8 cellular contexts compared by ENCODE assay signal in the genomic region with DNA sequence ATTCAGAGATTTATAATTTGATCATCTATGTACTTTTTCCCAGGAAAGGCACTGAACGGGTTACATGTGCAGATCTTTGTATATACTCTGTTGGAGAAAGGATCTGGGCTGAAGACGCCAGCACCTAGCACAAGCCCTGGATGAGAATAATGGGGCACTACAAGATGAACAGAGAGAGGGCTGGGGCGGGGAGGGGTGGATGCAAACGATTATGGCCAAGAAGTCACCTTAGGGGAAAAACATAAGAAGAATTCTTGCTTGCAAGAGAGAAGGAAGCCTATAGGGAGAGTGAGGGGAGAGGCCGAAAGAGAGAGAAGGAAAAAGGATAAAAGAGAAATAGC. TPM values are rescaled to one million over a fixed set of nuclear protein-coding genes. Genes with fewer than 3 reads are reported as not detected.
A peak's percentile ranks its signal among the peaks of the same experiment; 100 is the strongest.
DNase-seq lines count a peak whose midpoint lies in the region; TF ChIP-seq lines count a peak whose summit lies in the region.

No MANE protein-coding gene starts in this region.

- POLR2A ChIA-PET in CD4-positive, alpha-beta memory T cell (lab: Charles Lee; ENCODE audit: partially characterized antibody) = interaction anchor here (1.6 to 3.9 kb wide), 3 partner anchors 13 to 1097 kb away, joined by 6 to 41 read pairs (median 25); no protein-coding TSS in a partner anchor
- POLR2A ChIA-PET in PC-9 (lab: Charles Lee; ENCODE audit: unreplicated experiment) = no interaction called here

- intact Hi-C loops in CD4-positive, alpha-beta memory T cell (cut with micrococcal nuclease) = loop anchor here (2.0 kb wide), 1 partner anchor 15 kb away; no protein-coding TSS in a partner anchor
- intact Hi-C loops in PC-9 (cut with micrococcal nuclease; ENCODE audit: unreplicated experiment) = loop anchor here (5.0 kb wide), 1 partner anchor 262 kb away; no protein-coding TSS in a partner anchor

- H3K4me3 ChIP-seq in CD4-positive, alpha-beta memory T cell (ENCODE audit: low read length in 2 of 2) = peak overlapping the region; percentile 57 to 65
- H3K4me3 ChIP-seq in PC-9 (peak overlapping the region; percentile 93), endodermal cell (ENCODE audit: low read length) (peak overlapping the region; percentile 79), parathyroid adenoma (ENCODE audit: low read depth, low read length) (peak overlapping the region; percentile 56)

- no peaks in the 10 kb centered on the region for H3K9me3 Mint-ChIP-seq in CD4-positive, alpha-beta memory T cell
- no peaks in the 10 kb centered on the region for H3K9me3 Mint-ChIP-seq in endodermal cell

- WGBS in endodermal cell (ENCODE audit: insufficient coverage in 1 of 2, insufficient read length in 1 of 2), 2 experiments = 43 to 67% methylated on average over 4 to 5 of the region's 5 CpGs

- peaks cover 11 to 24% (median 16%) of the 10 kb centered on the region in 4 donors for H3K4me1 Mint-ChIP-seq in CD4-positive, alpha-beta memory T cell
- H3K4me1 Mint-ChIP-seq in endodermal cell = peaks cover 10% of the 10 kb centered on the region

- no peaks in the 10 kb centered on the region for H3K27me3 ChIP-seq in CD4-positive, alpha-beta memory T cell (ENCODE audit: insufficient read depth, low read length)
- H3K27me3 ChIP-seq in PC-9 (ENCODE audit: insufficient read depth, low read depth) (no peaks in the 10 kb centered on the region), endodermal cell (ENCODE audit: control insufficient read depth, insufficient read depth, low read length, poor library complexity, severe bottlenecking) (peaks cover 27% of the 10 kb centered on the region), parathyroid adenoma (ENCODE audit: control insufficient read depth, insufficient read depth, low read length) (no peaks in the 10 kb centered on the region)

- TF ChIP-seq CTCF in PC-9 (conservative IDR thresholded peaks at IDR 0.05) (no peak), endodermal cell (conservative IDR thresholded peaks at IDR 0.05) (no peak), parathyroid adenoma (IDR thresholded peaks at IDR 0.05) (no peak)

- no peaks in the 10 kb centered on the region for H4K20me1 ChIP-seq in PC-9 (ENCODE audit: insufficient read depth)

- H3K79me2 ChIP-seq in PC-9 (ENCODE audit: low read depth) = 0 out of 2 replicates have a peak, but pooled peaks cover 7% of the 10 kb centered on the region
- H3K79me2 ChIP-seq in parathyroid adenoma = no peaks in the 10 kb centered on the region

- no peaks in the 10 kb centered on the region for H3K9me3 ChIP-seq in CD4-positive, alpha-beta memory T cell (ENCODE audit: control insufficient read depth in 1 of 2, low read length in 2 of 2)
- no peaks in the 10 kb centered on the region for H3K9me3 ChIP-seq in PC-9 (ENCODE audit: insufficient read depth, low read depth)
- H3K9me3 ChIP-seq in endodermal cell (ENCODE audit: control insufficient read depth, low read length) = no peaks in the 10 kb centered on the region
- no peaks in the 10 kb centered on the region for H3K9me3 ChIP-seq in parathyroid adenoma (ENCODE audit: control insufficient read depth, low read length)

- H3K9me2 ChIP-seq in PC-9 (ENCODE audit: insufficient read depth) = no peaks in the 10 kb centered on the region

- H3K4me3 Mint-ChIP-seq in CD4-positive, alpha-beta memory T cell = peak overlapping the region; percentile 88 to 98 (median 94)
- H3K4me3 Mint-ChIP-seq in endodermal cell = peak overlapping the region; percentile 59

- H2AFZ ChIP-seq in PC-9 (peak overlapping the region; percentile 75; the same call in 1 of the 2 replicates), parathyroid adenoma (peak overlapping the region; percentile 93)

- CTCF ChIA-PET in CD4-positive, alpha-beta memory T cell (lab: Charles Lee; ENCODE audit: partially characterized antibody) = interaction anchor here (2.5 kb wide), 1 partner anchor 1096 kb away, joined by 12 read pairs; no protein-coding TSS in a partner anchor
- CTCF ChIA-PET in PC-9 (lab: Charles Lee) = no interaction called here

- TSS peak; percentile 23 for BruUV-seq in PC-9 (replicated peaks; lab: Mats Ljungman, UMichigan)

- peak overlapping the region in 6 of 7 donors; percentile 19 to 93 (median 86) for H3K27ac Mint-ChIP-seq in CD4-positive, alpha-beta memory T cell
- no peak overlapping the region for H3K27ac Mint-ChIP-seq in endodermal cell

- peak overlapping the region; percentile 92 for H3K4me2 ChIP-seq in PC-9
- H3K4me2 ChIP-seq in parathyroid adenoma (ENCODE audit: low read length) = peak overlapping the region; percentile 62

- no peaks in the 10 kb centered on the region for H3K36me3 Mint-ChIP-seq in CD4-positive, alpha-beta memory T cell
- no peaks in the 10 kb centered on the region for H3K36me3 Mint-ChIP-seq in endodermal cell (ENCODE audit: low read depth)

- no peaks in the 10 kb centered on the region for H3K36me3 ChIP-seq in CD4-positive, alpha-beta memory T cell (ENCODE audit: insufficient read depth, low read length)
- H3K36me3 ChIP-seq in PC-9 (ENCODE audit: low read depth) = no peaks in the 10 kb centered on the region
- no peaks in the 10 kb centered on the region for H3K36me3 ChIP-seq in endodermal cell (ENCODE audit: control insufficient read depth, insufficient read depth, low read length)
- H3K36me3 ChIP-seq in parathyroid adenoma (ENCODE audit: control insufficient read depth, insufficient read depth, low read length) = no peaks in the 10 kb centered on the region

- peak overlapping the region; percentile 26 for H3K9ac ChIP-seq in endodermal cell (ENCODE audit: extremely low read depth, low read length, poor library complexity, severe bottlenecking)
- no peak overlapping the region for H3K9ac ChIP-seq in parathyroid adenoma

- no peaks in the 10 kb centered on the region for H3K27me3 Mint-ChIP-seq in CD4-positive, alpha-beta memory T cell
- peaks cover 55% of the 10 kb centered on the region for H3K27me3 Mint-ChIP-seq in endodermal cell (ENCODE audit: insufficient read depth)

- peaks cover 18% of the 10 kb centered on the region for H3K4me1 ChIP-seq in CD4-positive, alpha-beta memory T cell (ENCODE audit: insufficient read depth, low read length)
- H3K4me1 ChIP-seq in PC-9 (replicated peaks; ENCODE audit: insufficient read depth) (peaks cover 51% of the 10 kb centered on the region), endodermal cell (ENCODE audit: control insufficient read depth, insufficient read depth, low read length) (no peaks in the 10 kb centered on the region), parathyroid adenoma (peaks cover 18% of the 10 kb centered on the region)

- no peak overlapping the region for H3K27ac ChIP-seq in CD4-positive, alpha-beta memory T cell (ENCODE audit: low read depth, low read length)
- no peak overlapping the region for H3K27ac ChIP-seq in PC-9
- H3K27ac ChIP-seq in endodermal cell (ENCODE audit: low read depth, low read length) = no peak overlapping the region
- peak overlapping the region; percentile 86 for H3K27ac ChIP-seq in parathyroid adenoma

- H3F3A ChIP-seq in PC-9 (ENCODE audit: insufficient read depth, low read depth) = peaks cover 26% of the 10 kb centered on the region

- DNase-seq in CD4-positive, alpha-beta memory T cell = no peak
- DNase-seq in PC-9 (no peak), endodermal cell (no peak), EL (no peak), DMS 273 (lab: John Stamatoyannopoulos, UW; ENCODE audit: unreplicated experiment) (no peak), HCEC 1CT (no peak), kidney tubule cell (ENCODE audit: low spot score) (no peak)

RNA-seq across cellular contexts. Expression of gene ANTXRL, which starts 2.9 kb away (rescaled TPM):
- total RNA-seq in CD4-positive, alpha-beta memory T cell = not detected
- polyA plus RNA-seq in CD4-positive, alpha-beta memory T cell = not detected
- 0.26 and 0.58 TPM in 2 replicates for total RNA-seq in PC-9 (2021)
- total RNA-seq in endodermal cell = not detected
- not detected for polyA plus RNA-seq in endodermal cell (2013, experiment 1 of 2)
- not detected for polyA plus RNA-seq in endodermal cell (2013, experiment 2 of 2)
